Comparison of ENCODE assay signal across 9 cellular contexts in the genomic region with DNA sequence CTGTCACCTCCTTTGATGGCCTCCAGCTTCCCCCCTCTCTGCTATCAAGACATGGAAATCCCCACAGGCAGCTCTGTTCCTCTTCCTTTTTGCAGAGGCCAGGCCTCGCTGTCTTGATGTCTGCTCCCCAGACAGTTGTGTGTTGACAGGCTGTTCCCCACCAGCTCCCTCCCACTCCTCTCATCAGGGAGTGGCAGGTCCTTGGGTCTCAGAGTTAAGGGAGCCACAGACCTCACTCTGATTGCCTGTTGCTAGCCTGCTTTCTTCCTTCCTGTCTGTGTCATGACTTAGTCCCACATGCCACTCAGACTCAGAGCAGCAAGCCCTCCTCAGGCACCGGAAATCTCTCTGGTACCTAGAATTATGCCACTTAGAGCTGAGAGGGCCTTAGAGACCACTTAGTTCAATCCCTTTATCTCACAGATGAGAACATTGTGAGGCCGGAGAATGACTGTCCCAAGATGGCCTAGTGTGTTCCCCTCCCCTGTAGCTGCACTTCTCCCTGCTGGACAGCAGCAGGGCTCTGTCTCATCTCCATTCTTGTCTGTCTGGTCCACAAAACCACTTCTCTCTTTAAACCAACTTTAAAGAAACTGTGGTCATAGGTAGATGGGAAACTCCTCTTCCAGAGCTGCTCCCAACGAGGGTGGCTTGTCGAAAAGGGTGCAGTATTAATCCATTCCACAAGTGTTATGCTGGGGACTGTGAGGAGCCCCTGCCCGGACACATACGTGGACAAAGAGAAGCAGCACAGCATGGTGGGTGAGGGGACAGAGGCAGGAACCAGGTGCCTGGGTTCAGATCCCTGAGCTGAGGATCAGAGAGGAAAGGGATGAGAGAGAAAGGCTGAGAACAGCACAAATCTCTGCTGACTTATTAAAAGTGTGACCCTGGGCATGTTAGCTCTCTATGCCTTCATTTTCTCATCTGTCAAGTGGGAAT. TPM values are rescaled to one million over a fixed set of nuclear protein-coding genes. Genes with fewer than 3 reads are reported as not detected.
DNase-seq lines count a peak whose midpoint lies in the region; ATAC-seq and TF ChIP-seq lines count a peak whose summit lies in the region.
"Had no signal": no experiment of that assay in that cellular context is flagged by ENCODE, and none has a peak within 500 bp of the region (broad histone marks: within the 10 kb centered on the region; RNA-seq: fewer than 3 reads in every experiment).

No MANE protein-coding gene starts in this region.

- H3K9me3 ChIP-seq in adrenal gland (replicated peaks in 1 of 3), result no peaks in the 10 kb centered on the region

- TF ChIP-seq POLR2A in adrenal gland (IDR thresholded peaks at IDR 0.05), result no peak

- H3K4me1 ChIP-seq in adrenal gland (replicated peaks in 1 of 2), result peaks cover 16 to 46% of the 10 kb centered on the region in 2 donors

- no peaks in the 10 kb centered on the region for H3K27me3 ChIP-seq in adrenal gland

- H3K4me3 Mint-ChIP-seq in T-helper 2 cell treated with Interferon-gamma antibody and Interleukin-4, amounts not matched to agents 5 μg/mL and 100 μg/mL, for 36 hours, result peak overlapping the region; percentile 90
- H3K4me3 Mint-ChIP-seq: brain had no signal

- intact Hi-C loops in adrenal gland (cut with DNase I), result no loop called here

- 64 to 81% (median 76%) methylated on average over 6 to 7 of the region's 7 CpGs for WGBS in adrenal gland, 4 donors

- peak; percentile 40 for ATAC-seq in HG03103 (IDR thresholded peaks at IDR 0.05; ENCODE audit: low read depth, unreplicated experiment)

- H3K27ac Mint-ChIP-seq in T-helper 2 cell treated with Interferon-gamma antibody and Interleukin-4, amounts not matched to agents 5 μg/mL and 100 μg/mL, for 36 hours, result peak overlapping the region; percentile 97

- H3K27ac ChIP-seq in adrenal gland, result peak overlapping the region in 4 of 5 donors; percentile 19 to 51 (median 38)
- peak overlapping the region in 17 of 21 experiments; percentile 22 to 83 (median 61) for H3K27ac ChIP-seq in skin epidermis

- no peaks in the 10 kb centered on the region for H3K9me3 Mint-ChIP-seq in T-helper 2 cell treated with Interferon-gamma antibody and Interleukin-4, amounts not matched to agents 5 μg/mL and 100 μg/mL, for 36 hours

- peaks cover 40% of the 10 kb centered on the region for H3K36me3 Mint-ChIP-seq in T-helper 2 cell treated with Interferon-gamma antibody and Interleukin-4, amounts not matched to agents 5 μg/mL and 100 μg/mL, for 36 hours (ENCODE audit: low read depth)
- H3K36me3 Mint-ChIP-seq: brain had no signal

- no peak for TF ChIP-seq CTCF in adrenal gland (IDR thresholded peaks at IDR 0.05)

- DNase-seq in SIG-M5 treated with dmso at 0.1 percent for 504 hours (lab: John Stamatoyannopoulos, UW; ENCODE audit: unreplicated experiment), result peak; percentile 42
- no peak for DNase-seq in SIG-M5 (lab: John Stamatoyannopoulos, UW)
- DNase-seq in T-helper 2 cell treated with Interferon-gamma antibody and Interleukin-4, amounts not matched to agents 5 μg/mL and 100 μg/mL, for 36 hours (ENCODE audit: low spot score), result peak; percentile 68
- peak in 4 of 7 donors; percentile 27 to 54 (median 27) for DNase-seq in adrenal gland
- DNase-seq in COLO668 (lab: John Stamatoyannopoulos, UW; ENCODE audit: unreplicated experiment), result no peak
- no peak for DNase-seq in mucosa of gallbladder (ENCODE audit: low spot score)

- H3K4me3 ChIP-seq in adrenal gland (peak overlapping the region in 1 of 4 donors; percentile 3), skin epidermis (peak overlapping the region in 1 of 7 experiments; percentile 11)

- peaks cover 0 to 30% of the 10 kb centered on the region in 2 donors for H3K36me3 ChIP-seq in adrenal gland (replicated peaks in 1 of 2)

- H3K4me1 Mint-ChIP-seq in T-helper 2 cell treated with Interferon-gamma antibody and Interleukin-4, amounts not matched to agents 5 μg/mL and 100 μg/mL, for 36 hours (ENCODE audit: low read depth), result peaks cover 44% of the 10 kb centered on the region

- H3K27me3 Mint-ChIP-seq in T-helper 2 cell treated with Interferon-gamma antibody and Interleukin-4, amounts not matched to agents 5 μg/mL and 100 μg/mL, for 36 hours (ENCODE audit: low read depth), result no peaks in the 10 kb centered on the region

RNA-seq across cellular contexts. Expression of gene AMPD3, which starts 4.2 kb away (rescaled TPM):
- 10 to 100 TPM; 16.9 to 64.1 (median 45.7) TPM for total RNA-seq in adrenal gland
- 10 to 100 TPM; 16.5 to 26.0 (median 18.7) TPM for polyA plus RNA-seq in adrenal gland
- 17.6 TPM for total RNA-seq in mucosa of gallbladder

Comparison
In these comparisons a context has a peak if more than half of its experiments do, and no peak if none do; other contexts are left out.
1. DNase-seq: peak in SIG-M5 treated with dmso at 0.1 percent for 504 hours (single experiment), T-helper 2 cell treated with Interferon-gamma antibody and Interleukin-4, amounts not matched to agents 5 μg/mL and 100 μg/mL, for 36 hours (single experiment) and adrenal gland (4 of 7); none in SIG-M5 (single experiment), COLO668 (single experiment) and mucosa of gallbladder (single experiment).